In genomic region chr16:84741351-84741791, GRCh38 we compare ENCODE assay signal across 10 cellular contexts. TPM values are rescaled to one million over a fixed set of nuclear protein-coding genes. Genes with fewer than 3 reads are reported as not detected.
DNase-seq lines count a peak whose midpoint lies in the region; ATAC-seq and TF ChIP-seq lines count a peak whose summit lies in the region.
"Had no signal": no experiment of that assay in that cellular context is flagged by ENCODE, and none has a peak within 500 bp of the region (broad histone marks: within the 10 kb centered on the region; RNA-seq: fewer than 3 reads in every experiment).

No MANE protein-coding gene starts in this region.

- no peak overlapping the region for H4K91ac ChIP-seq in mesenchymal stem cell (ENCODE audit: low read length)

- peak overlapping the region in 1 of 2 experiments; percentile 42 for H3K4ac ChIP-seq in mesenchymal stem cell (ENCODE audit: low read depth in 1 of 2, low read length in 2 of 2)

- no peaks in the 10 kb centered on the region for H3K36me3 ChIP-seq in GM23338 (ENCODE audit: insufficient read depth)
- H3K36me3 ChIP-seq in mesenchymal stem cell (ENCODE audit: control insufficient read depth in 1 of 2, insufficient read depth in 2 of 2, low read depth in 1 of 2, low read length in 2 of 2): peaks cover 29% of the 10 kb centered on the region in 2 experiments
- H3K36me3 ChIP-seq in brain microvascular endothelial cell (replicated peaks): peaks cover 6% of the 10 kb centered on the region

- no peak overlapping the region for H2AK5ac ChIP-seq in mesenchymal stem cell (ENCODE audit: low read length, severe bottlenecking)

- peaks cover 70% of the 10 kb centered on the region for H4K20me1 ChIP-seq in GM23338 (replicated peaks; ENCODE audit: insufficient read depth)

- H2AFZ ChIP-seq in GM23338 (no peak overlapping the region), mesenchymal stem cell (ENCODE audit: low read depth, low read length) (no peak overlapping the region)

- TF ChIP-seq CTCF in GM23338 (conservative IDR thresholded peaks at IDR 0.05; ENCODE audit: low read depth in 2 of 2) (no peak), brain microvascular endothelial cell (IDR thresholded peaks at IDR 0.05; ENCODE audit: low read depth, low read length, missing control alignments) (no peak)

- in situ Hi-C loops in brain microvascular endothelial cell (cut with HindIII; ENCODE audit: low pct_ligation_motif_present, low sequenced_read_pairs): loop anchor here (25.0 kb wide), 1 partner anchor 129 kb away; the partner anchor contains the start of gene COTL1

- H3K4me2 ChIP-seq in GM23338: no peak overlapping the region
- no peak overlapping the region for H3K4me2 ChIP-seq in mesenchymal stem cell (ENCODE audit: low read length, poor library complexity, severe bottlenecking)

- no peaks in the 10 kb centered on the region for H3K9me3 ChIP-seq in mesenchymal stem cell (ENCODE audit: control insufficient read depth, low read length)

- H3K27ac ChIP-seq in GM23338 (ENCODE audit: low read depth) (0 out of 2 replicates have a peak overlapping the region, but pooled peaks have one; percentile 39), mesenchymal stem cell (ENCODE audit: low read length, poor library complexity, severe bottlenecking) (no peak overlapping the region), brain microvascular endothelial cell (no peak overlapping the region)

- H3K14ac ChIP-seq in mesenchymal stem cell (ENCODE audit: low read length in 2 of 2): no peak overlapping the region

- peak overlapping the region; percentile 38 to 64 for H2BK12ac ChIP-seq in mesenchymal stem cell (ENCODE audit: low read length in 2 of 2)

- peaks cover 17% of the 10 kb centered on the region for H3F3A ChIP-seq in GM23338 (replicated peaks; ENCODE audit: low read depth)

- H3K79me2 ChIP-seq in GM23338 (replicated peaks; ENCODE audit: insufficient read depth): peaks cover 93% of the 10 kb centered on the region

- peaks cover 53% of the 10 kb centered on the region for H3K4me1 Mint-ChIP-seq in GM23338

- no peaks in the 10 kb centered on the region for H3K27me3 ChIP-seq in GM23338 (ENCODE audit: insufficient read depth)
- H3K27me3 ChIP-seq in mesenchymal stem cell (ENCODE audit: control insufficient read depth in 1 of 2, insufficient read depth in 1 of 2, low read length in 2 of 2): no peaks in the 10 kb centered on the region
- no peaks in the 10 kb centered on the region for H3K27me3 ChIP-seq in brain microvascular endothelial cell (replicated peaks)

- DNase-seq in AG20443 (ENCODE audit: low spot score): peak; percentile 37
- no peak for DNase-seq in GM23338 (ENCODE audit: low spot score)
- DNase-seq in amygdala (lab: John Stamatoyannopoulos, UW): peak in 36 of 56 donors; percentile 19 to 85 (median 48)
- peak; percentile 62 for DNase-seq in mesenchymal stem cell
- no peak for DNase-seq in brain microvascular endothelial cell
- no peak for DNase-seq in DMS153 (lab: John Stamatoyannopoulos, UW)
- DNase-seq: occipital lobe had no signal

- no peak for ATAC-seq in GM23338
- ATAC-seq in GM19035 (IDR thresholded peaks at IDR 0.05; ENCODE audit: unreplicated experiment): no peak
- no peak for ATAC-seq in HG03196 (IDR thresholded peaks at IDR 0.05; ENCODE audit: unreplicated experiment)

- H3K23ac ChIP-seq in mesenchymal stem cell (ENCODE audit: low read length in 2 of 2): peak overlapping the region in 1 of 2 experiments; percentile 68

- peaks cover 34% of the 10 kb centered on the region for H3K36me3 Mint-ChIP-seq in GM23338 (ENCODE audit: low read depth)

- H3K4me3 Mint-ChIP-seq in GM23338: no peak overlapping the region

- H2BK15ac ChIP-seq in mesenchymal stem cell (ENCODE audit: low read depth, poor library complexity, severe bottlenecking): peak overlapping the region; percentile 3

- H3K27me3 Mint-ChIP-seq in GM23338 (ENCODE audit: insufficient read depth, low read depth, poor library complexity): peaks cover 14% of the 10 kb centered on the region

- no peaks in the 10 kb centered on the region for H3K9me3 Mint-ChIP-seq in GM23338
- H3K9me3 Mint-ChIP-seq: activated T-helper 2 cell treated with anti-CD3 and anti-CD28 coated beads, Interferon-gamma antibody, Interleukin-2, Interleukin-4, amounts not matched to agents 10 μg/mL and 5 μg/mL and 100 μg/mL, durations not matched to agents 14 hours and 24 hours and 36 hours had no signal

- no peak overlapping the region for H2BK120ac ChIP-seq in mesenchymal stem cell (ENCODE audit: low read depth, low read length)

- H3K4me1 ChIP-seq in GM23338 (ENCODE audit: insufficient read depth): peaks cover 56% of the 10 kb centered on the region
- peaks cover 23% of the 10 kb centered on the region for H3K4me1 ChIP-seq in mesenchymal stem cell (ENCODE audit: control insufficient read depth, insufficient read depth, low read depth, low read length)

- H3K9me2 ChIP-seq in GM23338 (ENCODE audit: insufficient read depth): no peaks in the 10 kb centered on the region

- H3K9ac ChIP-seq in mesenchymal stem cell (ENCODE audit: low read length): peak overlapping the region; percentile 35

- H3K4me3 ChIP-seq in GM23338 (no peak overlapping the region), mesenchymal stem cell (ENCODE audit: insufficient read depth in 1 of 2, low read depth in 1 of 2, low read length in 2 of 2) (no peak overlapping the region), brain microvascular endothelial cell (ENCODE audit: low read depth, low read length) (no peak overlapping the region)

- H3K27ac Mint-ChIP-seq in GM23338: peak overlapping the region; percentile 50; the same call in 1 of the 2 replicates
- H3K27ac Mint-ChIP-seq: activated T-helper 2 cell treated with anti-CD3 and anti-CD28 coated beads, Interferon-gamma antibody, Interleukin-2, Interleukin-4, amounts not matched to agents 10 μg/mL and 5 μg/mL and 100 μg/mL, durations not matched to agents 14 hours and 24 hours and 36 hours had no signal

- H4K8ac ChIP-seq in mesenchymal stem cell (ENCODE audit: low read length): no peak overlapping the region

- peak overlapping the region; percentile 68 to 75 for H3K18ac ChIP-seq in mesenchymal stem cell (ENCODE audit: low read depth in 1 of 2, low read length in 2 of 2)

- 33% methylated on average over 2 of the region's 2 CpGs for WGBS in mesenchymal stem cell

- H3K79me1 ChIP-seq in mesenchymal stem cell (replicated peaks; ENCODE audit: low read length, poor library complexity, severe bottlenecking): peaks cover 19% of the 10 kb centered on the region

- H2BK5ac ChIP-seq in mesenchymal stem cell (ENCODE audit: low read depth, low read length, poor library complexity, severe bottlenecking): no peak overlapping the region

TF ChIP-seq in GM23338, 12 proteins besides CTCF, POLR2A, EP300 and RAD21:
- TF ChIP-seq ZNF114 (CRISPR knock-in tag; IDR thresholded peaks at IDR 0.05) (no peak), CREB1 (CRISPR knock-in tag; IDR thresholded peaks at IDR 0.05; ENCODE audit: low read depth) (no peak)

RNA-seq across cellular contexts. Expression of gene USP10, which starts 41.6 kb away (rescaled TPM):
- 144 and 158 TPM in 2 replicates for total RNA-seq in GM23338 (2014; rRNA removed; shearing (Covaris generic))
- polyA plus RNA-seq in GM23338 (2016; fragmentation: Nextera tagmentation; extraction: Ambion mirVana): 186 and 194 TPM in 2 replicates
- polyA plus RNA-seq in mesenchymal stem cell (2013, experiment 1 of 2): 51.6 TPM
- polyA plus RNA-seq in mesenchymal stem cell (2013, experiment 2 of 2): 51.4 TPM

Comparison
In these comparisons a context has a peak if more than half of its experiments do, and no peak if none do; other contexts are left out.
1. DNase-seq: peak in AG20443 (single experiment), amygdala (36 of 56) and mesenchymal stem cell (single experiment); none in GM23338 (single experiment), brain microvascular endothelial cell (single experiment) and DMS153 (single experiment).